Comparison of ENCODE assay signal across 24 cellular contexts in genomic region chr4:81428002-81428401, GRCh38. TPM values are rescaled to one million over a fixed set of nuclear protein-coding genes. Genes with fewer than 3 reads are reported as not detected.
A peak's percentile ranks its signal among the peaks of the same experiment; 100 is the strongest.
DNase-seq lines count a peak whose midpoint lies in the region; ATAC-seq, FAIRE-seq and TF ChIP-seq lines count a peak whose summit lies in the region.
"Had no signal": no experiment of that assay in that cellular context is flagged by ENCODE, and none has a peak within 500 bp of the region (broad histone marks: within the 10 kb centered on the region; RNA-seq: fewer than 3 reads in every experiment).

No MANE protein-coding gene starts in this region.

- no peak overlapping the region for H3K56ac ChIP-seq in IMR-90 (ENCODE audit: extremely low read depth, insufficient read depth, low read length)

- no peak overlapping the region for H3K4me3 ChIP-seq in IMR-90 (ENCODE audit: insufficient read depth, low read depth, low read length)
- no peak overlapping the region for H3K4me3 ChIP-seq in astrocyte (ENCODE audit: insufficient read depth, low read depth, low read length)
- H3K4me3 ChIP-seq in iPS-18a (ENCODE audit: low read length), result no peak overlapping the region
- H3K4me3 ChIP-seq: BLaER1 treated with 17β-estradiol and CSF1 and Interleukin-3, amounts not matched to agents 10 nM and 100 nM; HAP-1; Peyer's patch had no signal

- no peak overlapping the region for H3K4me3 Mint-ChIP-seq in astrocyte (ENCODE audit: unreplicated experiment)
- H3K4me3 Mint-ChIP-seq in naive thymus-derived CD8-positive, alpha-beta T cell, result no peak overlapping the region
- H3K4me3 Mint-ChIP-seq: CD8-positive, alpha-beta T cell; IgD-negative memory B cell had no signal

- no peak overlapping the region for H4K5ac ChIP-seq in IMR-90 (ENCODE audit: low read depth, low read length)

- H3K79me2 ChIP-seq in astrocyte (ENCODE audit: insufficient read depth, low read length), result no peaks in the 10 kb centered on the region

- H3K9me3 Mint-ChIP-seq in astrocyte (ENCODE audit: unreplicated experiment), result no peaks in the 10 kb centered on the region
- no peaks in the 10 kb centered on the region for H3K9me3 Mint-ChIP-seq in naive thymus-derived CD8-positive, alpha-beta T cell
- H3K9me3 Mint-ChIP-seq: CD8-positive, alpha-beta T cell; IgD-negative memory B cell had no signal

- no peak overlapping the region for H3K14ac ChIP-seq in IMR-90 (replicated peaks; ENCODE audit: low read depth, low read length)

- intact Hi-C loops in IMR-90 (cut with micrococcal nuclease), result loop anchor here (5.0 kb wide), 1 partner anchor 44 kb away; the partner anchor contains the start of gene RASGEF1B

- no peaks in the 10 kb centered on the region for H3K9me1 ChIP-seq in IMR-90 (ENCODE audit: insufficient read depth, low read length)

- TF ChIP-seq CTCF in IMR-90 (conservative IDR thresholded peaks at IDR 0.05; ENCODE audit: low read depth, low read length), result no peak
- no peak for TF ChIP-seq CTCF in astrocyte (IDR thresholded peaks at IDR 0.05; ENCODE audit: insufficient read depth, low read depth, low read length)

- no peak overlapping the region for H2AK9ac ChIP-seq in IMR-90 (replicated peaks; ENCODE audit: low read depth, low read length, poor library complexity)

- H2AFZ ChIP-seq in IMR-90 (replicated peaks; ENCODE audit: low read length, poor library complexity) (no peak overlapping the region), astrocyte (ENCODE audit: low read depth, low read length) (no peak overlapping the region)

- H4K8ac ChIP-seq in IMR-90 (ENCODE audit: low read depth in 2 of 2, low read length in 2 of 2), result no peak overlapping the region

- H3K27me3 ChIP-seq in IMR-90 (ENCODE audit: control insufficient read depth, insufficient read depth, low read length), result no peaks in the 10 kb centered on the region
- no peaks in the 10 kb centered on the region for H3K27me3 ChIP-seq in astrocyte (ENCODE audit: insufficient read depth, low read length)
- H3K27me3 ChIP-seq in iPS-18a (ENCODE audit: control insufficient read depth, insufficient read depth, low read length), result no peaks in the 10 kb centered on the region
- H3K27me3 ChIP-seq: BLaER1 treated with 17β-estradiol and CSF1 and Interleukin-3, amounts not matched to agents 10 nM and 100 nM; Peyer's patch had no signal

- dilution Hi-C loops in IMR-90 (cut with HindIII; ENCODE audit: low sequenced_read_pairs, unreplicated experiment), result no loop called here

- H3K9me3 ChIP-seq in IMR-90 (ENCODE audit: control insufficient read depth, insufficient read depth, low read length) (no peaks in the 10 kb centered on the region), astrocyte (ENCODE audit: insufficient read depth, low read depth, low read length) (no peaks in the 10 kb centered on the region), iPS-18a (ENCODE audit: control insufficient read depth, low read depth, low read length) (no peaks in the 10 kb centered on the region)
- H3K9me3 ChIP-seq: HAP-1, Peyer's patch had no signal

- in situ Hi-C loops in IMR-90 (cut with MboI; ENCODE audit: low sequenced_read_pairs), result no loop called here

- no peak overlapping the region for H2BK20ac ChIP-seq in IMR-90 (ENCODE audit: low read depth, low read length)

- H2BK5ac ChIP-seq in IMR-90 (ENCODE audit: low read depth, low read length, poor library complexity, severe bottlenecking), result no peak overlapping the region

- CTCF ChIA-PET in IMR-90 (lab: Yijun Ruan, JAX), result no interaction called here

- ATAC-seq in IMR-90 (ENCODE audit: low read depth), result no peak
- no peak for ATAC-seq in naive thymus-derived CD8-positive, alpha-beta T cell
- ATAC-seq: CD8-positive, alpha-beta T cell had no signal

- TF ChIP-seq RAD21 in IMR-90 (IDR thresholded peaks at IDR 0.05; ENCODE audit: low read length), result no peak

- no peak overlapping the region for H2BK120ac ChIP-seq in IMR-90 (ENCODE audit: low read depth, low read length)

- H4K20me1 ChIP-seq in IMR-90 (ENCODE audit: insufficient read depth, low read length), result no peaks in the 10 kb centered on the region
- H4K20me1 ChIP-seq in astrocyte (ENCODE audit: insufficient read depth, low read length), result no peaks in the 10 kb centered on the region

- H3K18ac ChIP-seq in IMR-90 (ENCODE audit: low read depth, low read length), result no peak overlapping the region; the same call in 1 of the 2 replicates

- no CpG with 5 or more reads among the region's 3 CpGs for WGBS in IMR-90 (ENCODE audit: extremely low coverage in 2 of 2, insufficient read length in 1 of 2), 2 experiments

- H4K91ac ChIP-seq in IMR-90 (ENCODE audit: insufficient read depth, low read depth, low read length), result no peak overlapping the region

- peaks cover 5% of the 10 kb centered on the region for H3K36me3 Mint-ChIP-seq in astrocyte (ENCODE audit: low read depth, unreplicated experiment)
- peaks cover 5 to 76% (median 43%) of the 10 kb centered on the region in 3 donors for H3K36me3 Mint-ChIP-seq in naive thymus-derived CD8-positive, alpha-beta T cell

- FAIRE-seq in astrocyte (lab: Jason Lieb, UNC), result no peak
- FAIRE-seq: D721Med, GM12892, GM18507 had no signal

- peaks cover 3% of the 10 kb centered on the region; the same call in 1 of the 2 replicates for H3K36me3 ChIP-seq in IMR-90 (ENCODE audit: control insufficient read depth, insufficient read depth, low read length)
- no peaks in the 10 kb centered on the region for H3K36me3 ChIP-seq in astrocyte (ENCODE audit: insufficient read depth, low read length)
- H3K36me3 ChIP-seq in iPS-18a (ENCODE audit: control insufficient read depth, low read depth, low read length), result peaks cover 5% of the 10 kb centered on the region
- H3K36me3 ChIP-seq: HAP-1 had no signal

- H3K27ac ChIP-seq in IMR-90 (ENCODE audit: insufficient read depth, low read length) (peak overlapping the region; percentile 31; the same call in 1 of the 2 replicates), astrocyte (ENCODE audit: low read depth, low read length) (no peak overlapping the region), iPS-18a (ENCODE audit: low read length) (no peak overlapping the region), substantia nigra (ENCODE audit: low read depth, low read length, poor library complexity, severe bottlenecking) (peak overlapping the region; percentile 84)
- H3K27ac ChIP-seq: BLaER1 treated with 17β-estradiol and CSF1 and Interleukin-3, amounts not matched to agents 10 nM and 100 nM; Peyer's patch had no signal

- no peaks in the 10 kb centered on the region for H3K79me1 ChIP-seq in IMR-90 (ENCODE audit: low read depth in 1 of 2, low read length in 2 of 2)

- POLR2A ChIA-PET in IMR-90 (lab: Charles Lee; ENCODE audit: unreplicated experiment), result no interaction called here
- POLR2A ChIA-PET in naive thymus-derived CD8-positive, alpha-beta T cell (lab: Charles Lee), result no interaction called here

- DNase-seq in IMR-90 (no peak), astrocyte (ENCODE audit: low read depth) (no peak), substantia nigra (lab: John Stamatoyannopoulos, UW) (no peak), NCI-H1105 (lab: John Stamatoyannopoulos, UW) (no peak)
- no peak for DNase-seq in activated CD8-positive, alpha-beta memory T cell treated with anti-CD3 and anti-CD28 coated beads, Interleukin-2, amount 50 U/mL, for 4 hours
- no peak for DNase-seq in naive thymus-derived CD8-positive, alpha-beta T cell
- DNase-seq: CD8-positive, alpha-beta T cell; DMS79; Karpas-422; MM.1S; NCI-H1092; NCI-H2081; NCI-H510A; NCI-H748 treated with DMSO at 0.1 percent for 48 hours; NK-92 treated with Interleukin-12 subunit alpha and Interleukin-12 subunit beta, amount 100 ng/mL, for 24 hours; Peyer's patch; Right ventricle myocardium superior had no signal

- H2AK5ac ChIP-seq in IMR-90 (ENCODE audit: low read depth, low read length), result no peak overlapping the region

- H3K9ac ChIP-seq in IMR-90 (ENCODE audit: low read depth, low read length) (no peak overlapping the region), astrocyte (ENCODE audit: low read length) (no peak overlapping the region), iPS-18a (ENCODE audit: low read length) (peak overlapping the region; percentile 49)
- H3K9ac ChIP-seq: BLaER1 treated with 17β-estradiol and CSF1 and Interleukin-3, amounts not matched to agents 10 nM and 100 nM had no signal

- no peak overlapping the region for H3K27ac Mint-ChIP-seq in astrocyte (ENCODE audit: unreplicated experiment)
- H3K27ac Mint-ChIP-seq in naive thymus-derived CD8-positive, alpha-beta T cell, result peak overlapping the region in 1 of 10 donors; percentile 48
- H3K27ac Mint-ChIP-seq: CD8-positive, alpha-beta T cell had no signal

- no TSS peak for BruUV-seq in IMR-90 (replicated peaks; lab: Mats Ljungman, UMichigan)

- no peaks in the 10 kb centered on the region for H3K27me3 Mint-ChIP-seq in astrocyte (ENCODE audit: low read depth, unreplicated experiment)
- no peaks in the 10 kb centered on the region for H3K27me3 Mint-ChIP-seq in naive thymus-derived CD8-positive, alpha-beta T cell
- H3K27me3 Mint-ChIP-seq: IgD-negative memory B cell had no signal

- H3K4me1 ChIP-seq in IMR-90 (ENCODE audit: control insufficient read depth, insufficient read depth, low read length), result peaks cover 15% of the 10 kb centered on the region
- peaks cover 7% of the 10 kb centered on the region for H3K4me1 ChIP-seq in astrocyte (ENCODE audit: insufficient read depth, low read length)
- H3K4me1 ChIP-seq in iPS-18a (ENCODE audit: control insufficient read depth, low read depth, low read length), result peaks cover 44% of the 10 kb centered on the region
- H3K4me1 ChIP-seq: HAP-1, Peyer's patch had no signal

- no peak overlapping the region for H3K23ac ChIP-seq in IMR-90 (ENCODE audit: low read depth, low read length)

- H3K4me1 Mint-ChIP-seq in astrocyte (ENCODE audit: low read depth, unreplicated experiment), result peaks cover 7% of the 10 kb centered on the region
- no peaks in the 10 kb centered on the region for H3K4me1 Mint-ChIP-seq in naive thymus-derived CD8-positive, alpha-beta T cell

- H2BK15ac ChIP-seq in IMR-90 (ENCODE audit: low read depth, low read length), result no peak overlapping the region

- H3K4me2 ChIP-seq in IMR-90 (ENCODE audit: low read depth, low read length) (no peak overlapping the region), astrocyte (ENCODE audit: low read length) (peak overlapping the region; percentile 77)
- H3K4me2 ChIP-seq: BLaER1 treated with 17β-estradiol and CSF1 and Interleukin-3, amounts not matched to agents 10 nM and 100 nM had no signal

- no peak for TF ChIP-seq POLR2A in IMR-90 (IDR thresholded peaks at IDR 0.05; ENCODE audit: low read depth, low read length)

- H3K4ac ChIP-seq in IMR-90 (ENCODE audit: low read depth, low read length), result no peak overlapping the region

TF ChIP-seq in IMR-90, 13 proteins besides CTCF, POLR2A, EP300 and RAD21 (continues in another document):
- no peak for TF ChIP-seq MAFK (IDR thresholded peaks at IDR 0.05; ENCODE audit: low read depth, low read length)
- TF ChIP-seq SMC3 (IDR thresholded peaks at IDR 0.05; ENCODE audit: low read depth, low read length), result no peak
- no peak for TF ChIP-seq RFX5 (IDR thresholded peaks at IDR 0.05; ENCODE audit: low read depth, low read length)

RNA-seq across cellular contexts. Expression of gene RASGEF1B, which starts 43.7 kb away (rescaled TPM):
- total RNA-seq in IMR-90 (2012; rRNA removed) (0.28 and 0.36 TPM in 2 replicates), astrocyte (0.77 and 1.5 TPM in 2 replicates)
- 0.09 TPM in 2 replicates for polyA plus RNA-seq in IMR-90 (2012; rRNA removed)
- 0.04 TPM in 1 of 2 replicates, not detected in the other for polyA plus RNA-seq in IMR-90 (2012; cell fraction: cytosol; rRNA removed)
- 0.05 and 0.10 TPM in 2 replicates for polyA plus RNA-seq in IMR-90 (2012; cell fraction: nucleus; rRNA removed; ENCODE audit: low replicate concordance)
- total RNA-seq in naive thymus-derived CD8-positive, alpha-beta T cell, result 10 to 100 TPM; 13.6 to 14.7 TPM
- polyA plus RNA-seq in naive thymus-derived CD8-positive, alpha-beta T cell, result 10 to 100 TPM in 1 of 3 donors, 1 to 10 TPM in 2; 6.4 to 13.7 (median 8.9) TPM

Comparison
In these comparisons a context has a peak if more than half of its experiments do, and no peak if none do; other contexts are left out.
1. H3K27ac ChIP-seq: peak in IMR-90 (single experiment) and substantia nigra (single experiment); none in astrocyte (single experiment) and iPS-18a (single experiment).